In the genomic region with DNA sequence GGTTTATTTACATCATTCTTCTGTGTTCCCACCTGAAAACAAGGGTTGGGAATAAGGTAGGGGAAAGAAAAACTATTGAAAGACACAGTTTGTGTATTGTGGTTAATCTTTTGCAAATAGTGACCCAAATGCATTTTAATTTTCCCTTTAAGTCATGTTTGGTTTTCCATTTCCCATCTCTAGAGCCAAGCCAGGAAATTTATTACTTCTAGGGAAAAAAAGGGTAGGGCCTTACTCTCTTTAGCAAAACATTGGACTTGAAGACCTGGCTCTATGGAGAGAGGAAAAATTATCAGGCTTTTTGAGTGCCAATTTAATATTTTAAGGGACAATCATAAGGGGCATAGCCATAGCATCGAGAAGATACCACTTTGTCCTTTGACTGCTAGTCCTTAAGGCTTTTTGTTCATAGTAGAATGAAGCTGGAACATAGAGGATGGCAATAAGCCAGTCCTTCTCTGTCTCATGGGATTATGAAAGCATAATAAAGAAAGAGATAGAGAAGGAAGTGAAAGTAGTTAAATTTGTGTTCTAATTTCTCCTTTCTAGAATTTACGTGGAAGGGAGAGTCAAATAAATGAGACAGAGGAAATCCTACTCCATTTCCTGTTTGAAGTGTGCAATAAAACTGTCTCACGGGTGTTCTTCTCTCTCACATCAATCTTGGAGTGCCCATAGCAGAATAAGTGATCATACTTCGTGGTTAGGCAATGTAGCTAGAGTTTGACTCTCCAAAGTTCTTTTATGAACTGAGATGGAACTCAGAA, we compare ENCODE assay signal across 12 cellular contexts. TPM values are rescaled to one million over a fixed set of nuclear protein-coding genes. Genes with fewer than 3 reads are reported as not detected.
DNase-seq lines count a peak whose midpoint lies in the region; ATAC-seq and TF ChIP-seq lines count a peak whose summit lies in the region.
"Had no signal": no experiment of that assay in that cellular context is flagged by ENCODE, and none has a peak within 500 bp of the region (broad histone marks: within the 10 kb centered on the region; RNA-seq: fewer than 3 reads in every experiment).

No MANE protein-coding gene starts in this region.

- H3K36me3 ChIP-seq in transverse colon: no peaks in the 10 kb centered on the region

- peaks cover 0 to 6% of the 10 kb centered on the region in 2 donors for H3K4me1 Mint-ChIP-seq in effector memory CD8-positive, alpha-beta T cell (ENCODE audit: low read depth in 2 of 2)

- intact Hi-C loops in transverse colon (cut with DNase I; ENCODE audit: low total_unique reads): no loop called here

- H3K9me3 ChIP-seq in transverse colon: no peaks in the 10 kb centered on the region
- H3K9me3 ChIP-seq: testis had no signal

- no peak for TF ChIP-seq CTCF in transverse colon (IDR thresholded peaks at IDR 0.05)

- no peak for TF ChIP-seq POLR2A in transverse colon (IDR thresholded peaks at IDR 0.05)

- H3K27ac ChIP-seq in transverse colon: no peak overlapping the region

- no peak overlapping the region for H3K4me3 ChIP-seq in transverse colon
- H3K4me3 ChIP-seq: testis had no signal

- 22% methylated on average over 3 to 4 of the region's 4 CpGs for WGBS in transverse colon (ENCODE audit: low coverage in 1 of 2), 2 donors

- ATAC-seq in GM18498 (IDR thresholded peaks at IDR 0.05; ENCODE audit: unreplicated experiment) (peak; percentile 65), GM21423 (IDR thresholded peaks at IDR 0.05; ENCODE audit: unreplicated experiment) (peak; percentile 87), HG03442 (IDR thresholded peaks at IDR 0.05; ENCODE audit: unreplicated experiment) (peak; percentile 80)
- ATAC-seq in effector memory CD8-positive, alpha-beta T cell (replicated peaks): peak; percentile 27

- no peaks in the 10 kb centered on the region for H3K27me3 ChIP-seq in transverse colon
- H3K27me3 ChIP-seq: testis had no signal

- no peak overlapping the region for H3K4me3 Mint-ChIP-seq in effector memory CD8-positive, alpha-beta T cell

- peaks cover 6 to 7% of the 10 kb centered on the region in 2 donors for H3K9me3 Mint-ChIP-seq in effector memory CD8-positive, alpha-beta T cell

- H3K36me3 Mint-ChIP-seq in effector memory CD8-positive, alpha-beta T cell (ENCODE audit: insufficient read depth): no peaks in the 10 kb centered on the region

- no peak for TF ChIP-seq EP300 in transverse colon (IDR thresholded peaks at IDR 0.05; ENCODE audit: low read depth)

- in situ Hi-C loops in transverse colon (cut with MboI; ENCODE audit: low pct_ligation_motif_present in 1 of 4, low pct_unique_long_range_greater_than_20kb in 1 of 4, low sequenced_read_pairs in 3 of 4): no loop called here

- DNase-seq in effector memory CD8-positive, alpha-beta T cell: no peak
- no peak for DNase-seq in transverse colon
- no peak for DNase-seq in midbrain (lab: John Stamatoyannopoulos, UW)
- DNase-seq in activated effector memory CD4-positive, alpha-beta T cell treated with Interleukin-2 at 50 U/mL for 16 hours: no peak
- DNase-seq in NCI-H1417 (lab: John Stamatoyannopoulos, UW): no peak
- DNase-seq: activated effector memory CD4-positive, alpha-beta T cell treated with anti-CD3 and anti-CD28 coated beads, Interleukin-2, amount 50 U/mL, for 16 hours; hypothalamus; testis had no signal

- H3K4me1 ChIP-seq in transverse colon: no peaks in the 10 kb centered on the region
- H3K4me1 ChIP-seq: testis had no signal

- H3K27ac Mint-ChIP-seq in effector memory CD8-positive, alpha-beta T cell: no peak overlapping the region

- H3K27me3 Mint-ChIP-seq in effector memory CD8-positive, alpha-beta T cell: peaks cover 0 to 7% of the 10 kb centered on the region in 2 donors

RNA-seq across cellular contexts. Expression of gene PPFIA2, which starts 50.9 kb away (rescaled TPM):
- total RNA-seq in transverse colon: 1 to 10 TPM in 1 of 4 donors, under 1 TPM in 2, not detected in 1; 0.37 to 8.9 (median 0.55) TPM
- total RNA-seq: SK-MEL-5 had no signal

Comparison
In these comparisons a context has a peak if more than half of its experiments do, and no peak if none do; other contexts are left out.
1. ATAC-seq: peak in every context shown above with its lines; median percentile 87 in GM21423; 80 in HG03442; 65 in GM18498; 27 in effector memory CD8-positive, alpha-beta T cell.